In genomic region chr21:26776320-26777021, GRCh38 we compare ENCODE assay signal across 23 cellular contexts.
DNase-seq lines count a peak whose midpoint lies in the region; ATAC-seq, FAIRE-seq and TF ChIP-seq lines count a peak whose summit lies in the region.
"Had no signal": no experiment of that assay in that cellular context is flagged by ENCODE, and none has a peak within 500 bp of the region (broad histone marks: within the 10 kb centered on the region; RNA-seq: fewer than 3 reads in every experiment).

No MANE protein-coding gene starts in this region.

- no peak overlapping the region for H4K91ac ChIP-seq in mesenchymal stem cell (ENCODE audit: low read length)

- H3K4me1 Mint-ChIP-seq in CD8-positive, alpha-beta T cell (ENCODE audit: low read depth), result no peaks in the 10 kb centered on the region
- H3K4me1 Mint-ChIP-seq: activated CD4-positive, alpha-beta T cell treated with anti-CD3 and anti-CD28 coated beads, Interleukin-2, amount 10 ng/mL, durations not matched to agents 24 days and 14 days; activated naive CD4-positive, alpha-beta T cell treated with anti-CD3 and anti-CD28 coated beads, Interleukin-2, amount 10 ng/mL, durations not matched to agents 7 days and 5 days; stimulated activated naive B cell treated with anti-CD40 and anti-IgM and Interleukin-4, amounts not matched to agents 10 μg/mL and 1 μg/mL and 100 μg/mL, for 72 hours had no signal

- H2BK15ac ChIP-seq in mesenchymal stem cell (ENCODE audit: low read depth, poor library complexity, severe bottlenecking), result no peak overlapping the region

- no peaks in the 10 kb centered on the region for H3K27me3 ChIP-seq in mesenchymal stem cell (ENCODE audit: control insufficient read depth in 1 of 2, insufficient read depth in 1 of 2, low read length in 2 of 2)
- no peaks in the 10 kb centered on the region for H3K27me3 ChIP-seq in CD8-positive, alpha-beta T cell (ENCODE audit: insufficient read depth, low read length)
- H3K27me3 ChIP-seq: cardiac muscle cell, upper lobe of left lung had no signal

- no peaks in the 10 kb centered on the region for H3K4me1 ChIP-seq in mesenchymal stem cell (ENCODE audit: control insufficient read depth, insufficient read depth, low read depth, low read length)
- H3K4me1 ChIP-seq in CD8-positive, alpha-beta T cell (ENCODE audit: insufficient read depth, low read length), result no peaks in the 10 kb centered on the region
- H3K4me1 ChIP-seq: upper lobe of left lung had no signal

- no peak overlapping the region for H3K18ac ChIP-seq in mesenchymal stem cell (ENCODE audit: low read depth in 1 of 2, low read length in 2 of 2)

- no peak for ATAC-seq in esophagus mucosa
- ATAC-seq in CD8-positive, alpha-beta T cell, result no peak
- ATAC-seq: mucosa of descending colon; stimulated activated naive B cell treated with anti-CD40 and anti-IgM and Interleukin-4, amounts not matched to agents 10 μg/mL and 1 μg/mL and 100 μg/mL, for 72 hours had no signal

- no peak overlapping the region for H3K27ac ChIP-seq in mesenchymal stem cell (ENCODE audit: low read length, poor library complexity, severe bottlenecking)
- H3K27ac ChIP-seq in CD8-positive, alpha-beta T cell (ENCODE audit: low read depth, low read length), result no peak overlapping the region
- H3K27ac ChIP-seq: KMS-11, skin epidermis, upper lobe of left lung had no signal

- no peaks in the 10 kb centered on the region for H3K9me3 Mint-ChIP-seq in CD8-positive, alpha-beta T cell
- H3K9me3 Mint-ChIP-seq: activated CD4-positive, alpha-beta T cell treated with anti-CD3 and anti-CD28 coated beads, Interleukin-2, amount 10 ng/mL, durations not matched to agents 24 days and 14 days; activated naive CD4-positive, alpha-beta T cell treated with anti-CD3 and anti-CD28 coated beads, Interleukin-2, amount 10 ng/mL, durations not matched to agents 7 days and 5 days; stimulated activated naive B cell treated with anti-CD40 and anti-IgM and Interleukin-4, amounts not matched to agents 10 μg/mL and 1 μg/mL and 100 μg/mL, for 72 hours had no signal

- H2AFZ ChIP-seq in mesenchymal stem cell (ENCODE audit: low read depth, low read length), result no peak overlapping the region

- TF ChIP-seq CTCF in AG10803 (conservative IDR thresholded peaks at IDR 0.05; ENCODE audit: low read length) (no peak), choroid plexus epithelial cell (conservative IDR thresholded peaks at IDR 0.05; ENCODE audit: low read depth, low read length) (no peak)
- TF ChIP-seq CTCF in CD8-positive, alpha-beta T cell (IDR thresholded peaks at IDR 0.05), result no peak

- no peaks in the 10 kb centered on the region for H3K36me3 ChIP-seq in mesenchymal stem cell (ENCODE audit: control insufficient read depth in 1 of 2, insufficient read depth in 2 of 2, low read depth in 1 of 2, low read length in 2 of 2)
- no peaks in the 10 kb centered on the region for H3K36me3 ChIP-seq in CD8-positive, alpha-beta T cell (ENCODE audit: insufficient read depth, low read length)
- H3K36me3 ChIP-seq: cardiac muscle cell, upper lobe of left lung had no signal

- no peak overlapping the region for H3K4ac ChIP-seq in mesenchymal stem cell (ENCODE audit: low read depth in 1 of 2, low read length in 2 of 2)

- DNase-seq in AG10803 (ENCODE audit: low read depth) (peak; percentile 71), M059J (ENCODE audit: low read depth) (peak; percentile 46), choroid plexus epithelial cell (ENCODE audit: low read depth) (peak; percentile 83), mesenchymal stem cell (peak; percentile 52), cardiac septum (ENCODE audit: low spot score) (no peak), GM12892 (ENCODE audit: insufficient read length) (no peak)
- no peak for DNase-seq in CD8-positive, alpha-beta T cell
- DNase-seq: activated CD4-positive, alpha-beta T cell treated with anti-CD3 and anti-CD28 coated beads, Interleukin-2, amount 10 ng/mL, durations not matched to agents 24 days and 14 days; activated naive CD4-positive, alpha-beta T cell treated with anti-CD3 and anti-CD28 coated beads, Interleukin-2, amount 10 ng/mL, durations not matched to agents 7 days and 5 days; effector memory CD4-positive, alpha-beta T cell; kidney; mucosa of descending colon; NCI-H1436; NCI-H345; SIG-M5; stimulated activated naive B cell treated with anti-CD40 and anti-IgM and Interleukin-4, amounts not matched to agents 10 μg/mL and 1 μg/mL and 100 μg/mL, for 72 hours; T-helper 9 cell; upper lobe of left lung had no signal

- no peaks in the 10 kb centered on the region for H3K36me3 Mint-ChIP-seq in CD8-positive, alpha-beta T cell
- H3K36me3 Mint-ChIP-seq: activated naive CD4-positive, alpha-beta T cell treated with anti-CD3 and anti-CD28 coated beads, Interleukin-2, amount 10 ng/mL, durations not matched to agents 7 days and 5 days; stimulated activated naive B cell treated with anti-CD40 and anti-IgM and Interleukin-4, amounts not matched to agents 10 μg/mL and 1 μg/mL and 100 μg/mL, for 72 hours had no signal

- H3K4me3 Mint-ChIP-seq in CD8-positive, alpha-beta T cell, result no peak overlapping the region
- H3K4me3 Mint-ChIP-seq: activated CD4-positive, alpha-beta T cell treated with anti-CD3 and anti-CD28 coated beads, Interleukin-2, amount 10 ng/mL, durations not matched to agents 24 days and 14 days; activated naive CD4-positive, alpha-beta T cell treated with anti-CD3 and anti-CD28 coated beads, Interleukin-2, amount 10 ng/mL, durations not matched to agents 7 days and 5 days; stimulated activated naive B cell treated with anti-CD40 and anti-IgM and Interleukin-4, amounts not matched to agents 10 μg/mL and 1 μg/mL and 100 μg/mL, for 72 hours had no signal

- no peak for FAIRE-seq in GM12892 (lab: Jason Lieb, UNC)
- FAIRE-seq: D721Med, kidney had no signal

- H2BK5ac ChIP-seq in mesenchymal stem cell (ENCODE audit: low read depth, low read length, poor library complexity, severe bottlenecking), result no peak overlapping the region

- WGBS in mesenchymal stem cell, result 91% methylated on average over 2 of the region's 3 CpGs

- H3K79me1 ChIP-seq in mesenchymal stem cell (replicated peaks; ENCODE audit: low read length, poor library complexity, severe bottlenecking), result no peaks in the 10 kb centered on the region

- H3K4me3 ChIP-seq in AG10803 (ENCODE audit: low read length) (no peak overlapping the region), choroid plexus epithelial cell (ENCODE audit: low read depth, low read length) (no peak overlapping the region), mesenchymal stem cell (ENCODE audit: insufficient read depth in 1 of 2, low read depth in 1 of 2, low read length in 2 of 2) (no peak overlapping the region)
- H3K4me3 ChIP-seq in CD8-positive, alpha-beta T cell (ENCODE audit: low read depth, low read length), result no peak overlapping the region
- H3K4me3 ChIP-seq: cardiac muscle cell, mucosa of descending colon, skin epidermis, upper lobe of left lung had no signal

- H3K14ac ChIP-seq in mesenchymal stem cell (ENCODE audit: low read length in 2 of 2), result no peak overlapping the region

- TF ChIP-seq POLR2A in GM12892 (IDR thresholded peaks at IDR 0.05; ENCODE audit: low read depth, low read length), result no peak

- intact Hi-C loops in cardiac septum (cut with DNase I), result no loop called here
- intact Hi-C loops in CD8-positive, alpha-beta T cell (cut with DNase I, micrococcal nuclease), result loop anchor here in 1 of 2 experiments (5.0 kb wide), 1 partner anchor 1876 kb away; no protein-coding TSS in a partner anchor

- no peak overlapping the region for H3K9ac ChIP-seq in mesenchymal stem cell (ENCODE audit: low read length)
- H3K9ac ChIP-seq: KMS-11 had no signal

- H3K4me2 ChIP-seq in mesenchymal stem cell (ENCODE audit: low read length, poor library complexity, severe bottlenecking), result no peak overlapping the region
- H3K4me2 ChIP-seq: KMS-11 had no signal

- no peaks in the 10 kb centered on the region for H3K27me3 Mint-ChIP-seq in CD8-positive, alpha-beta T cell (ENCODE audit: low read depth)
- H3K27me3 Mint-ChIP-seq: activated CD4-positive, alpha-beta T cell treated with anti-CD3 and anti-CD28 coated beads, Interleukin-2, amount 10 ng/mL, durations not matched to agents 24 days and 14 days; activated naive CD4-positive, alpha-beta T cell treated with anti-CD3 and anti-CD28 coated beads, Interleukin-2, amount 10 ng/mL, durations not matched to agents 7 days and 5 days; stimulated activated naive B cell treated with anti-CD40 and anti-IgM and Interleukin-4, amounts not matched to agents 10 μg/mL and 1 μg/mL and 100 μg/mL, for 72 hours had no signal

- no peak overlapping the region for H3K23ac ChIP-seq in mesenchymal stem cell (ENCODE audit: low read length in 2 of 2)

- H4K8ac ChIP-seq in mesenchymal stem cell (ENCODE audit: low read length), result no peak overlapping the region

- no peaks in the 10 kb centered on the region for H3K9me3 ChIP-seq in mesenchymal stem cell (ENCODE audit: control insufficient read depth, low read length)
- no peaks in the 10 kb centered on the region for H3K9me3 ChIP-seq in CD8-positive, alpha-beta T cell (ENCODE audit: low read length)
- H3K9me3 ChIP-seq: mucosa of descending colon, upper lobe of left lung had no signal

- no peak overlapping the region for H2AK5ac ChIP-seq in mesenchymal stem cell (ENCODE audit: low read length, severe bottlenecking)

- CTCF ChIA-PET in CD8-positive, alpha-beta T cell (lab: Charles Lee), result no interaction called here

- peak overlapping the region; percentile 15 for H2BK120ac ChIP-seq in mesenchymal stem cell (ENCODE audit: low read depth, low read length)

- no peak overlapping the region for H3K27ac Mint-ChIP-seq in CD8-positive, alpha-beta T cell
- H3K27ac Mint-ChIP-seq: activated CD4-positive, alpha-beta T cell treated with anti-CD3 and anti-CD28 coated beads, Interleukin-2, amount 10 ng/mL, durations not matched to agents 24 days and 14 days; activated naive CD4-positive, alpha-beta T cell treated with anti-CD3 and anti-CD28 coated beads, Interleukin-2, amount 10 ng/mL, durations not matched to agents 7 days and 5 days; stimulated activated naive B cell treated with anti-CD40 and anti-IgM and Interleukin-4, amounts not matched to agents 10 μg/mL and 1 μg/mL and 100 μg/mL, for 72 hours had no signal

- POLR2A ChIA-PET in CD8-positive, alpha-beta T cell (lab: Charles Lee), result no interaction called here

- H2BK12ac ChIP-seq in mesenchymal stem cell (ENCODE audit: low read length in 2 of 2), result peak overlapping the region in 1 of 2 experiments; percentile 52

Comparison
In these comparisons a context has a peak if more than half of its experiments do, and no peak if none do; other contexts are left out.
1. DNase-seq: peak in AG10803 (single experiment), M059J (single experiment), choroid plexus epithelial cell (single experiment) and mesenchymal stem cell (single experiment); none in cardiac septum (single experiment), GM12892 (single experiment) and CD8-positive, alpha-beta T cell (0 of 7).